Comparison of ENCODE assay signal across 8 cellular contexts in genomic region chr16:46883690-46884512, GRCh38. TPM values are rescaled to one million over a fixed set of nuclear protein-coding genes. Genes with fewer than 3 reads are reported as not detected.
A peak's percentile ranks its signal among the peaks of the same experiment; 100 is the strongest.
DNase-seq lines count a peak whose midpoint lies in the region; ATAC-seq and TF ChIP-seq lines count a peak whose summit lies in the region.

A gene with protein sequence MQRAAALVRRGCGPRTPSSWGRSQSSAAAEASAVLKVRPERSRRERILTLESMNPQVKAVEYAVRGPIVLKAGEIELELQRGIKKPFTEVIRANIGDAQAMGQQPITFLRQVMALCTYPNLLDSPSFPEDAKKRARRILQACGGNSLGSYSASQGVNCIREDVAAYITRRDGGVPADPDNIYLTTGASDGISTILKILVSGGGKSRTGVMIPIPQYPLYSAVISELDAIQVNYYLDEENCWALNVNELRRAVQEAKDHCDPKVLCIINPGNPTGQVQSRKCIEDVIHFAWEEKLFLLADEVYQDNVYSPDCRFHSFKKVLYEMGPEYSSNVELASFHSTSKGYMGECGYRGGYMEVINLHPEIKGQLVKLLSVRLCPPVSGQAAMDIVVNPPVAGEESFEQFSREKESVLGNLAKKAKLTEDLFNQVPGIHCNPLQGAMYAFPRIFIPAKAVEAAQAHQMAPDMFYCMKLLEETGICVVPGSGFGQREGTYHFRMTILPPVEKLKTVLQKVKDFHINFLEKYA (plus strand): TSS chr16:46884362. CDS start chr16:46884716, 354 bp downstream.

- H3K79me2 ChIP-seq in OCI-LY3 (ENCODE audit: low read length) = no peaks in the 10 kb centered on the region

- H3K4me2 ChIP-seq in OCI-LY3 (ENCODE audit: low read length) = peak within 1 kb of the TSS; percentile 81

- no peak for TF ChIP-seq CTCF in OCI-LY3 (IDR thresholded peaks at IDR 0.05; ENCODE audit: low read depth, low read length)
- TF ChIP-seq CTCF in epithelial cell of esophagus (IDR thresholded peaks at IDR 0.05; ENCODE audit: insufficient read depth, low read depth, low read length, missing control alignments) = no peak

- H3K9ac ChIP-seq in HUES6 (ENCODE audit: low read length) = peak within 1 kb of the TSS; percentile 87
- H3K9ac ChIP-seq in OCI-LY3 (ENCODE audit: low read length) = peak within 1 kb of the TSS; percentile 78

- H3K9me3 ChIP-seq in HUES6 (ENCODE audit: control insufficient read depth, insufficient read depth, low read depth, low read length) = no peaks in the 10 kb centered on the region
- H3K9me3 ChIP-seq in OCI-LY3 (ENCODE audit: insufficient read depth, low read length) = no peaks in the 10 kb centered on the region
- H3K9me3 ChIP-seq in mononuclear cell (ENCODE audit: low read depth, low read length) = no peaks in the 10 kb centered on the region

- peak within 1 kb of the TSS; percentile 99 for H2AFZ ChIP-seq in OCI-LY3 (ENCODE audit: low read depth, low read length)

- peaks cover 9% of the 10 kb centered on the region; the same call in 1 of the 2 replicates for H3K27me3 ChIP-seq in HUES6 (ENCODE audit: control insufficient read depth, insufficient read depth, low read length)
- peaks cover 46% of the 10 kb centered on the region for H3K27me3 ChIP-seq in OCI-LY3 (ENCODE audit: low read depth, low read length)
- no peaks in the 10 kb centered on the region for H3K27me3 ChIP-seq in mononuclear cell (ENCODE audit: insufficient read depth, low read length)

- H4K20me1 ChIP-seq in OCI-LY3 (ENCODE audit: insufficient read depth, low read length) = no peaks in the 10 kb centered on the region

- peak; percentile 81 for DNase-seq in DMS 273 treated with DMSO at 0.1 percent for 48 hours (lab: John Stamatoyannopoulos, UW)
- DNase-seq in activated T-cell treated with anti-CD3 and anti-CD28 coated beads for 4 hours = peak; percentile 55
- DNase-seq in epithelial cell of esophagus (ENCODE audit: low read depth) = peak; percentile 97
- DNase-seq in stimulated activated CD8-positive, alpha-beta memory T cell treated with anti-CD3 and anti-CD28 coated beads, Interleukin-2, amount 100 ng/mL, for 48 hours (ENCODE audit: low read depth in 2 of 2) = peak; percentile 88

- peaks cover 50% of the 10 kb centered on the region for H3K4me1 ChIP-seq in HUES6 (ENCODE audit: control insufficient read depth, insufficient read depth, low read length)
- peaks cover 10% of the 10 kb centered on the region for H3K4me1 ChIP-seq in OCI-LY3 (ENCODE audit: low read length)
- H3K4me1 ChIP-seq in mononuclear cell (ENCODE audit: insufficient read depth, low read length) = peaks cover 22% of the 10 kb centered on the region

- ATAC-seq in GM21447 (IDR thresholded peaks at IDR 0.05; ENCODE audit: unreplicated experiment) = peak; percentile 96

- peak within 1 kb of the TSS; percentile 60 for H3K27ac ChIP-seq in HUES6 (ENCODE audit: low read depth, low read length)
- H3K27ac ChIP-seq in OCI-LY3 (ENCODE audit: low read length) = no peak within 1 kb of the TSS

- H3K4me3 ChIP-seq in HUES6 (ENCODE audit: low read depth, low read length) = peak within 1 kb of the TSS; percentile 80
- peak within 1 kb of the TSS; percentile 95 for H3K4me3 ChIP-seq in OCI-LY3 (ENCODE audit: low read length)
- peak within 1 kb of the TSS; percentile 71 for H3K4me3 ChIP-seq in epithelial cell of esophagus (ENCODE audit: low read length)
- peak within 1 kb of the TSS; percentile 61 for H3K4me3 ChIP-seq in mononuclear cell (ENCODE audit: low read length)

- peaks cover 12% of the 10 kb centered on the region; the same call in 1 of the 2 replicates for H3K36me3 ChIP-seq in HUES6 (ENCODE audit: control insufficient read depth, insufficient read depth, low read length)
- H3K36me3 ChIP-seq in OCI-LY3 (replicated peaks; ENCODE audit: low read depth, low read length) = no peaks in the 10 kb centered on the region

RNA-seq across cellular contexts. Expression of the gene that starts here (rescaled TPM):
- 0.21 TPM for total RNA-seq in mononuclear cell
